ENCODE assay signal across 9 cellular contexts in the genomic region with DNA sequence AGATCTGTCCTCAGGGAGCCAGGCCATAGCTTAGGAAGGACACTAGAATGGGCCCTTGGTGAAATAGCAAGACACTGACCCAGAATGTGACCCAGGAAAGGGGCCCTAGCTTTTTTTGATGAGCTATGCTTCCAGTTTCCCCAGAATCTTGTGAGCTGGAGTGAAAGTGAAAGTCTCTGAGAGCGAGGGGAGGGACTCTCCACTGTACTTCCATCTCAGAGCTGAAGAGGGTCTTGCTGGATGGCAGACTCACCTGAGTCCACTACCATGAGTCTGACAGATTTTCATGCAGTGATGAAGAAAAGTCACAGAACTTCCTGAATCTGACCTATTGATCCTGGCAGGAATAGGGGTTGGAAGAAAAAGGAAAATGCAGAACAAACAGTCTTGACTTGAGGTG. TPM values are rescaled to one million over a fixed set of nuclear protein-coding genes. Genes with fewer than 3 reads are reported as not detected.
DNase-seq lines count a peak whose midpoint lies in the region; ATAC-seq and TF ChIP-seq lines count a peak whose summit lies in the region.
"Had no signal": no experiment of that assay in that cellular context is flagged by ENCODE, and none has a peak within 500 bp of the region (broad histone marks: within the 10 kb centered on the region; RNA-seq: fewer than 3 reads in every experiment).

No MANE protein-coding gene starts in this region.

- peak overlapping the region in 2 of 10 donors; percentile 19 to 94 for H3K27ac ChIP-seq in heart right ventricle
- H3K27ac ChIP-seq in esophagus muscularis mucosa (replicated peaks in 1 of 4): peak overlapping the region in 1 of 4 donors; percentile 18
- peak overlapping the region; percentile 43 to 83 (median 69) for H3K27ac ChIP-seq in transverse colon

- TF ChIP-seq CTCF in heart right ventricle (IDR thresholded peaks at IDR 0.05): no peak
- no peak for TF ChIP-seq CTCF in Loucy (conservative IDR thresholded peaks at IDR 0.05; ENCODE audit: low read length)
- no peak for TF ChIP-seq CTCF in esophagus muscularis mucosa (IDR thresholded peaks at IDR 0.05)
- no peak for TF ChIP-seq CTCF in transverse colon (IDR thresholded peaks at IDR 0.05)

- no peaks in the 10 kb centered on the region for H3K9me2 ChIP-seq in Loucy (replicated peaks; ENCODE audit: low read depth, low read length)

- WGBS in heart right ventricle, 2 donors: 88 to 100% methylated on average over 1 of the region's 1 CpG
- 90% methylated on average over 1 of the region's 1 CpG for WGBS in esophagus muscularis mucosa
- WGBS in transverse colon (ENCODE audit: low coverage in 1 of 2), 2 donors: 67 to 79% methylated on average over 1 of the region's 1 CpG

- in situ Hi-C loops in transverse colon (cut with MboI; ENCODE audit: low pct_ligation_motif_present in 1 of 4, low pct_unique_long_range_greater_than_20kb in 1 of 4, low sequenced_read_pairs in 3 of 4): loop anchor here in 3 of 4 donors (25.0 kb wide), 2 partner anchors 175 to 250 kb away; no protein-coding TSS in a partner anchor

- H3K4me1 ChIP-seq in heart right ventricle: peaks cover 0 to 72% (median 0%) of the 10 kb centered on the region in 9 donors
- peaks cover 95% of the 10 kb centered on the region for H3K4me1 ChIP-seq in Loucy (ENCODE audit: insufficient read depth, low read length, poor library complexity, severe bottlenecking)
- H3K4me1 ChIP-seq in esophagus muscularis mucosa: no peaks in the 10 kb centered on the region
- peaks cover 0 to 17% (median 4%) of the 10 kb centered on the region in 4 donors for H3K4me1 ChIP-seq in transverse colon

- H3K36me3 ChIP-seq in heart right ventricle: no peaks in the 10 kb centered on the region
- no peaks in the 10 kb centered on the region for H3K36me3 ChIP-seq in Loucy (ENCODE audit: insufficient read depth, low read length)
- H3K36me3 ChIP-seq in esophagus muscularis mucosa: no peaks in the 10 kb centered on the region
- no peaks in the 10 kb centered on the region for H3K36me3 ChIP-seq in transverse colon

- H2AFZ ChIP-seq in Loucy (ENCODE audit: low read length): no peak overlapping the region

- H3F3A ChIP-seq in Loucy (ENCODE audit: low read depth): no peaks in the 10 kb centered on the region

- TF ChIP-seq POLR2A in esophagus muscularis mucosa (IDR thresholded peaks at IDR 0.05; ENCODE audit: low read depth) (no peak), transverse colon (IDR thresholded peaks at IDR 0.05) (no peak)

- no peaks in the 10 kb centered on the region for H3K9me3 ChIP-seq in heart right ventricle
- H3K9me3 ChIP-seq in Loucy (ENCODE audit: insufficient read depth, low read depth, low read length): no peaks in the 10 kb centered on the region
- no peaks in the 10 kb centered on the region for H3K9me3 ChIP-seq in esophagus muscularis mucosa
- no peaks in the 10 kb centered on the region for H3K9me3 ChIP-seq in transverse colon

- intact Hi-C loops in heart right ventricle (cut with DNase I) (no loop called here), cardiac septum (cut with DNase I) (no loop called here), esophagus muscularis mucosa (cut with DNase I) (no loop called here), transverse colon (cut with DNase I; ENCODE audit: low total_unique reads) (no loop called here)

- H3K4me3 ChIP-seq in heart right ventricle (peak overlapping the region in 1 of 10 donors; percentile 58), Loucy (ENCODE audit: low read length, poor library complexity, severe bottlenecking) (peak overlapping the region; percentile 76), esophagus muscularis mucosa (peak overlapping the region in 1 of 4 donors; percentile 0), transverse colon (peak overlapping the region in 1 of 4 donors; percentile 25)

- H3K9ac ChIP-seq in Loucy (ENCODE audit: low read depth, low read length, poor library complexity, severe bottlenecking): peak overlapping the region; percentile 84

- no peaks in the 10 kb centered on the region for H3K27me3 ChIP-seq in heart right ventricle
- no peaks in the 10 kb centered on the region for H3K27me3 ChIP-seq in Loucy (ENCODE audit: insufficient read depth, low read length, poor library complexity, severe bottlenecking)
- H3K27me3 ChIP-seq in esophagus muscularis mucosa: no peaks in the 10 kb centered on the region
- H3K27me3 ChIP-seq in transverse colon: no peaks in the 10 kb centered on the region

- TF ChIP-seq EP300 in esophagus muscularis mucosa (IDR thresholded peaks at IDR 0.05) (no peak), transverse colon (IDR thresholded peaks at IDR 0.05; ENCODE audit: low read depth) (no peak)

- DNase-seq in heart right ventricle (no peak), cardiac septum (ENCODE audit: low spot score) (no peak), esophagus muscularis mucosa (ENCODE audit: extremely low spot score) (peak; percentile 87), transverse colon (peak; percentile 49), hepatic stellate cell (ENCODE audit: low spot score) (no peak), dedifferentiated amniotic fluid mesenchymal stem cell (ENCODE audit: extremely low spot score) (no peak), NCI-H2171 treated with DMSO at 0.1 percent for 48 hours (lab: John Stamatoyannopoulos, UW) (no peak)

- H3K79me2 ChIP-seq in Loucy (ENCODE audit: insufficient read depth, low read length): peaks cover 80% of the 10 kb centered on the region

- peak overlapping the region; percentile 92 for H3K4me2 ChIP-seq in Loucy (ENCODE audit: low read depth, low read length, poor library complexity, severe bottlenecking)

- no peaks in the 10 kb centered on the region for H4K20me1 ChIP-seq in Loucy (ENCODE audit: insufficient read depth, low read length, poor library complexity, severe bottlenecking)

- peak in 5 of 8 donors; percentile 32 to 60 (median 48) for ATAC-seq in heart right ventricle

RNA-seq across cellular contexts. Expression of gene ARHGAP25, which starts 3.1 kb away (rescaled TPM):
- total RNA-seq in heart right ventricle (10 to 100 TPM in 1 of 10 donors, 1 to 10 TPM in 9; 2.7 to 17.3 (median 5.2) TPM), cardiac septum (5.2 TPM), esophagus muscularis mucosa (1 to 10 TPM; 3.7 to 9.3 (median 5.4) TPM), transverse colon (10 to 100 TPM in 2 of 4 donors, 1 to 10 TPM in 2; 2.2 to 11.6 (median 7.2) TPM)
- polyA plus RNA-seq in heart right ventricle: 1 to 10 TPM; 2.6 to 6.8 TPM
- total RNA-seq: epithelial cell of proximal tubule had no signal

Comparison
In these comparisons a context has a peak if more than half of its experiments do, and no peak if none do; other contexts are left out.
1. DNase-seq: peak in esophagus muscularis mucosa (single experiment) and transverse colon (single experiment); none in heart right ventricle (0 of 2), cardiac septum (single experiment), hepatic stellate cell (single experiment), dedifferentiated amniotic fluid mesenchymal stem cell (single experiment) and NCI-H2171 treated with DMSO at 0.1 percent for 48 hours (single experiment).